In the genomic region with DNA sequence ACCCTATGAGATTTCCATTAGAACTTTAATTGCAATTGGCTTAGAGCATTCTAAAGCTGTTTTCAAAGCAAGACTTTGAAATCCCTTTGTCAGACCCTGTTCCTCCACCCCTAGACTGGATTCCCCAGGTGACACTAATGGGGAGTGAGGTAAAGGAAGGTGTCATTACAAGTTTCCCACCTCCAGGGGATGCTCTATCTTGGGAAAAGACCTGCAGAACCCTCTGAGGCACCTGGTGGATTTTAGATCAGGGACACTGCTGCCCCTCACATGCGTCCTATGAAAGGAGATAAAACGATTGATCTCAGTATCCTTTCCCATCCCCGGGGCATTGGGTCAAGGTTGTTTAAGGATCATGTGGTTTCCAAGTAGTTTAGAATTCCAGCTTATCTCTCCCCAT, we compare ENCODE assay signal across 20 cellular contexts.
DNase-seq lines count a peak whose midpoint lies in the region; ATAC-seq and TF ChIP-seq lines count a peak whose summit lies in the region.
"Had no signal": no experiment of that assay in that cellular context is flagged by ENCODE, and none has a peak within 500 bp of the region (broad histone marks: within the 10 kb centered on the region; RNA-seq: fewer than 3 reads in every experiment).

No MANE protein-coding gene starts in this region.

- no peaks in the 10 kb centered on the region for H3K23me2 ChIP-seq in H9 (ENCODE audit: insufficient read length, low read depth, low read length, poor library complexity, severe bottlenecking)

- H4K8ac ChIP-seq in H9 (replicated peaks; ENCODE audit: insufficient read length, low read depth, low read length) = no peak overlapping the region

- TF ChIP-seq CTCF in H9 (conservative IDR thresholded peaks at IDR 0.05) (peak; percentile 76), WTC11 (IDR thresholded peaks at IDR 0.05) (peak; percentile 34; the same call in 1 of the 2 replicates)

- no peaks in the 10 kb centered on the region for H3K9me3 ChIP-seq in H9 (ENCODE audit: control insufficient read depth, low read depth, low read length)
- H3K9me3 ChIP-seq: BLaER1, colonic mucosa had no signal

- ATAC-seq in WTC11 = peak; percentile 97
- ATAC-seq in HG03460 (IDR thresholded peaks at IDR 0.05; ENCODE audit: unreplicated experiment) = no peak
- ATAC-seq: left lobe of liver; stimulated activated effector memory CD8-positive, alpha-beta T cell treated with anti-CD3 and anti-CD28 coated beads, Interleukin-12 subunit alpha, Interleukin-12 subunit beta, amount 100 ng/mL, for 72 hours had no signal

- H2AK5ac ChIP-seq in H9 (ENCODE audit: insufficient read length, low read length) = no peak overlapping the region

- H3K23ac ChIP-seq in H9 (ENCODE audit: insufficient read length, low read depth, low read length) = no peak overlapping the region

- no peak overlapping the region for H3K27ac ChIP-seq in H9 (ENCODE audit: insufficient read length, low read depth, low read length)
- H3K27ac ChIP-seq: BLaER1, colonic mucosa had no signal

- no peak overlapping the region for H3K14ac ChIP-seq in H9 (ENCODE audit: insufficient read depth, low read length)

- POLR2A ChIA-PET in WTC11 (lab: Charles Lee) = no interaction called here

- no peaks in the 10 kb centered on the region for H3K79me1 ChIP-seq in H9 (ENCODE audit: insufficient read depth, low read depth, low read length, poor library complexity, severe bottlenecking)

- no peak overlapping the region for H3T11ph ChIP-seq in H9 (ENCODE audit: low read length)

- no peaks in the 10 kb centered on the region for H3K79me2 ChIP-seq in H9 (ENCODE audit: insufficient read depth, low read length)

- H3K27me3 Mint-ChIP-seq in H9 (ENCODE audit: low read depth) = peaks cover 3% of the 10 kb centered on the region; the same call in 1 of the 2 replicates
- H3K27me3 Mint-ChIP-seq in WTC11 (ENCODE audit: low read depth) = no peaks in the 10 kb centered on the region

- no peak overlapping the region for H2BK20ac ChIP-seq in H9 (ENCODE audit: low read depth, low read length, poor library complexity, severe bottlenecking)

- no peaks in the 10 kb centered on the region for H3K9me3 Mint-ChIP-seq in H9
- H3K9me3 Mint-ChIP-seq in WTC11 = peaks cover 7% of the 10 kb centered on the region; the same call in 1 of the 2 replicates
- H3K9me3 Mint-ChIP-seq: activated naive CD4-positive, alpha-beta T cell treated with anti-CD3 and anti-CD28 coated beads, Interleukin-2, amount 50 U/mL, for 24 hours; neural crest cell; stimulated activated effector memory CD8-positive, alpha-beta T cell treated with anti-CD3 and anti-CD28 coated beads, Interleukin-12 subunit alpha, Interleukin-12 subunit beta, amount 100 ng/mL, for 72 hours had no signal

- WGBS in H9 (ENCODE audit: extremely low coverage, insufficient read length, low lambda C conversion rate) = no CpG with 5 or more reads among the region's 3 CpGs

- no peaks in the 10 kb centered on the region for H3K36me3 Mint-ChIP-seq in H9 (ENCODE audit: insufficient read depth in 1 of 3, low read depth in 3 of 3)
- H3K36me3 Mint-ChIP-seq in WTC11 = no peaks in the 10 kb centered on the region
- H3K36me3 Mint-ChIP-seq: activated naive CD4-positive, alpha-beta T cell treated with anti-CD3 and anti-CD28 coated beads, Interleukin-2, amount 50 U/mL, for 24 hours; stimulated activated effector memory CD8-positive, alpha-beta T cell treated with anti-CD3 and anti-CD28 coated beads, Interleukin-12 subunit alpha, Interleukin-12 subunit beta, amount 100 ng/mL, for 72 hours had no signal

- no peak overlapping the region for H2BK15ac ChIP-seq in H9 (ENCODE audit: low read depth, low read length)

- no peak overlapping the region for H2BK120ac ChIP-seq in H9 (ENCODE audit: low read depth, low read length, poor library complexity, severe bottlenecking)

- no peak overlapping the region for H2BK12ac ChIP-seq in H9 (ENCODE audit: insufficient read length, low read depth, low read length)

- no peaks in the 10 kb centered on the region for H4K20me1 ChIP-seq in H9 (ENCODE audit: control insufficient read depth, insufficient read depth, insufficient read length)
- H4K20me1 ChIP-seq: BLaER1 had no signal

- H3K56ac ChIP-seq in H9 (ENCODE audit: insufficient read length, low read depth, low read length) = no peak overlapping the region

- H3K4me2 ChIP-seq in H9 (ENCODE audit: insufficient read depth, insufficient read length, low read length) = no peak overlapping the region
- H3K4me2 ChIP-seq: BLaER1 had no signal

- no peak overlapping the region for H4K91ac ChIP-seq in H9 (ENCODE audit: insufficient read length, low read depth, low read length)

- H3K4me3 Mint-ChIP-seq in H9 (no peak overlapping the region), WTC11 (no peak overlapping the region)
- H3K4me3 Mint-ChIP-seq: activated naive CD4-positive, alpha-beta T cell treated with anti-CD3 and anti-CD28 coated beads, Interleukin-2, amount 50 U/mL, for 24 hours; neural crest cell; stimulated activated effector memory CD8-positive, alpha-beta T cell treated with anti-CD3 and anti-CD28 coated beads, Interleukin-12 subunit alpha, Interleukin-12 subunit beta, amount 100 ng/mL, for 72 hours had no signal

- H3K27me3 ChIP-seq in H9 (ENCODE audit: insufficient read depth, low read length) = no peaks in the 10 kb centered on the region
- H3K27me3 ChIP-seq: BLaER1, colonic mucosa had no signal

- CTCF ChIA-PET in WTC11 (lab: Charles Lee) = interaction anchor here (0.9 to 1.7 kb wide), 3 partner anchors 80 to 82 kb away, joined by 3 to 7 read pairs (median 7); partner anchors contain the start of gene RGS4

- H3K4me1 ChIP-seq in H9 (ENCODE audit: insufficient read depth, low read length) = peaks cover 2% of the 10 kb centered on the region; the same call in 1 of the 2 replicates
- H3K4me1 ChIP-seq: colonic mucosa had no signal

- H2BK5ac ChIP-seq in H9 (ENCODE audit: insufficient read length, low read length) = no peak overlapping the region

- H2AFZ ChIP-seq in H9 (ENCODE audit: low read length) = no peak overlapping the region

- no peak overlapping the region for H4K5ac ChIP-seq in H9 (ENCODE audit: insufficient read length, low read depth, low read length)

- H3K27ac Mint-ChIP-seq in H9 = no peak overlapping the region
- no peak overlapping the region for H3K27ac Mint-ChIP-seq in WTC11
- H3K27ac Mint-ChIP-seq: activated naive CD4-positive, alpha-beta T cell treated with anti-CD3 and anti-CD28 coated beads, Interleukin-2, amount 50 U/mL, for 24 hours; stimulated activated effector memory CD8-positive, alpha-beta T cell treated with anti-CD3 and anti-CD28 coated beads, Interleukin-12 subunit alpha, Interleukin-12 subunit beta, amount 100 ng/mL, for 72 hours had no signal

- peak; percentile 7 for DNase-seq in NCI-H1092 treated with DMSO at 0.1 percent for 48 hours (lab: John Stamatoyannopoulos, UW)
- no peak for DNase-seq in NCI-H1092 (lab: John Stamatoyannopoulos, UW)
- DNase-seq in H9 = peak; percentile 48
- peak; percentile 21 for DNase-seq in WTC11 (ENCODE audit: low spot score)
- DNase-seq in iPS-NIHi11 (ENCODE audit: low spot score) = peak; percentile 51
- DNase-seq in hepatic stellate cell (ENCODE audit: low spot score) = no peak
- DNase-seq in NCI-H1694 (lab: John Stamatoyannopoulos, UW) = no peak
- DNase-seq: activated T-cell treated with anti-CD3 and anti-CD28 coated beads, Interleukin-2, amount 50 U/mL, for 48 hours; colonic mucosa; foreskin fibroblast; GOT3; Kasumi-1; NCI-H1930; NCI-H510A had no signal

- no peak overlapping the region for H3K4ac ChIP-seq in H9 (ENCODE audit: low read depth, low read length)

- no peak overlapping the region for H3K18ac ChIP-seq in H9 (ENCODE audit: insufficient read length, low read depth, low read length)

- H3K4me1 Mint-ChIP-seq in H9 = peaks cover 10 to 12% of the 10 kb centered on the region in 2 experiments; a peak in 3 of 4 replicates
- H3K4me1 Mint-ChIP-seq in WTC11 = peaks cover 18% of the 10 kb centered on the region
- H3K4me1 Mint-ChIP-seq: activated naive CD4-positive, alpha-beta T cell treated with anti-CD3 and anti-CD28 coated beads, Interleukin-2, amount 50 U/mL, for 24 hours; neural crest cell; stimulated activated effector memory CD8-positive, alpha-beta T cell treated with anti-CD3 and anti-CD28 coated beads, Interleukin-12 subunit alpha, Interleukin-12 subunit beta, amount 100 ng/mL, for 72 hours had no signal

- no peak overlapping the region for H3K9ac ChIP-seq in H9 (ENCODE audit: extremely low read depth, insufficient read length, low read length)
- H3K9ac ChIP-seq: BLaER1 had no signal

TF ChIP-seq in WTC11, 78 proteins besides CTCF, POLR2A, EP300 and RAD21 (continues in another document):
- TF ChIP-seq RORB (CRISPR knock-in tag; IDR thresholded peaks at IDR 0.05) (no peak), ATF1 (CRISPR knock-in tag; IDR thresholded peaks at IDR 0.05) (no peak), NR1H2 (CRISPR knock-in tag; IDR thresholded peaks at IDR 0.05) (no peak), ELF4 (CRISPR knock-in tag; IDR thresholded peaks at IDR 0.05; ENCODE audit: low read depth) (no peak), ZNF532 (CRISPR knock-in tag; IDR thresholded peaks at IDR 0.05; ENCODE audit: borderline replicate concordance) (no peak)

Comparison
In these comparisons a context has a peak if more than half of its experiments do, and no peak if none do; other contexts are left out.
1. DNase-seq: peak in NCI-H1092 treated with DMSO at 0.1 percent for 48 hours (single experiment), H9 (single experiment), WTC11 (single experiment) and iPS-NIHi11 (single experiment); none in NCI-H1092 (single experiment), hepatic stellate cell (single experiment) and NCI-H1694 (single experiment).